ENCODE assay signal across 10 cellular contexts in genomic region chr11:116925050-116925449, GRCh38.
DNase-seq lines count a peak whose midpoint lies in the region; ATAC-seq lines count a peak whose summit lies in the region.
"Had no signal": no experiment of that assay in that cellular context is flagged by ENCODE, and none has a peak within 500 bp of the region (broad histone marks: within the 10 kb centered on the region; RNA-seq: fewer than 3 reads in every experiment).

No MANE protein-coding gene starts in this region.

- H3K27me3 Mint-ChIP-seq in activated CD8-positive, alpha-beta memory T cell treated with anti-CD3 and anti-CD28 coated beads, Interleukin-2, amount 10 ng/mL, durations not matched to agents 7 days and 5 days, result no peaks in the 10 kb centered on the region
- H3K27me3 Mint-ChIP-seq in activated naive CD8-positive, alpha-beta T cell treated with anti-CD3 and anti-CD28 coated beads, Interleukin-2, amount 50 U/mL, for 24 hours, result no peaks in the 10 kb centered on the region
- no peaks in the 10 kb centered on the region for H3K27me3 Mint-ChIP-seq in stimulated activated naive B cell treated with anti-CD40 and anti-IgM and Interleukin-4, amounts not matched to agents 10 μg/mL and 1 μg/mL and 100 μg/mL, for 72 hours
- H3K27me3 Mint-ChIP-seq: type B pancreatic cell had no signal

- H3K9me3 ChIP-seq in aorta (ENCODE audit: control insufficient read depth, low read length), result no peaks in the 10 kb centered on the region

- 94% methylated on average over 8 of the region's 8 CpGs for WGBS in aorta, 2 donors

- peaks cover 0 to 4% of the 10 kb centered on the region in 2 donors for H3K36me3 ChIP-seq in aorta (ENCODE audit: control insufficient read depth in 1 of 2, insufficient read depth in 2 of 2, low read length in 1 of 2)

- H3K4me1 Mint-ChIP-seq in activated CD8-positive, alpha-beta memory T cell treated with anti-CD3 and anti-CD28 coated beads, Interleukin-2, amount 10 ng/mL, durations not matched to agents 7 days and 5 days, result peaks cover 55% of the 10 kb centered on the region
- H3K4me1 Mint-ChIP-seq in activated naive CD8-positive, alpha-beta T cell treated with anti-CD3 and anti-CD28 coated beads, Interleukin-2, amount 50 U/mL, for 24 hours, result peaks cover 62% of the 10 kb centered on the region
- H3K4me1 Mint-ChIP-seq in stimulated activated naive B cell treated with anti-CD40 and anti-IgM and Interleukin-4, amounts not matched to agents 10 μg/mL and 1 μg/mL and 100 μg/mL, for 72 hours, result peaks cover 33 to 56% of the 10 kb centered on the region in 2 donors

- peak overlapping the region; percentile 33 for H3K4me3 Mint-ChIP-seq in activated CD8-positive, alpha-beta memory T cell treated with anti-CD3 and anti-CD28 coated beads, Interleukin-2, amount 10 ng/mL, durations not matched to agents 7 days and 5 days
- H3K4me3 Mint-ChIP-seq in activated naive CD8-positive, alpha-beta T cell treated with anti-CD3 and anti-CD28 coated beads, Interleukin-2, amount 50 U/mL, for 24 hours, result peak overlapping the region; percentile 37
- H3K4me3 Mint-ChIP-seq in stimulated activated naive B cell treated with anti-CD40 and anti-IgM and Interleukin-4, amounts not matched to agents 10 μg/mL and 1 μg/mL and 100 μg/mL, for 72 hours, result peak overlapping the region; percentile 74 to 79
- H3K4me3 Mint-ChIP-seq: nephron, type B pancreatic cell had no signal

- H3K4me3 ChIP-seq in aorta (ENCODE audit: low read length in 2 of 2), result no peak overlapping the region

- H3K27me3 ChIP-seq in aorta (ENCODE audit: control insufficient read depth in 1 of 2, insufficient read depth in 2 of 2, low read length in 1 of 2), result no peaks in the 10 kb centered on the region

- H3K4me1 ChIP-seq in aorta (ENCODE audit: control insufficient read depth in 1 of 2, insufficient read depth in 2 of 2, low read length in 2 of 2), result no peaks in the 10 kb centered on the region

- H3K9me3 Mint-ChIP-seq in activated CD8-positive, alpha-beta memory T cell treated with anti-CD3 and anti-CD28 coated beads, Interleukin-2, amount 10 ng/mL, durations not matched to agents 7 days and 5 days (ENCODE audit: low read depth), result no peaks in the 10 kb centered on the region
- H3K9me3 Mint-ChIP-seq in activated naive CD8-positive, alpha-beta T cell treated with anti-CD3 and anti-CD28 coated beads, Interleukin-2, amount 50 U/mL, for 24 hours, result no peaks in the 10 kb centered on the region
- no peaks in the 10 kb centered on the region for H3K9me3 Mint-ChIP-seq in stimulated activated naive B cell treated with anti-CD40 and anti-IgM and Interleukin-4, amounts not matched to agents 10 μg/mL and 1 μg/mL and 100 μg/mL, for 72 hours
- H3K9me3 Mint-ChIP-seq: nephron, type B pancreatic cell had no signal

- peaks cover 21% of the 10 kb centered on the region for H3K36me3 Mint-ChIP-seq in activated CD8-positive, alpha-beta memory T cell treated with anti-CD3 and anti-CD28 coated beads, Interleukin-2, amount 10 ng/mL, durations not matched to agents 7 days and 5 days
- peaks cover 21% of the 10 kb centered on the region for H3K36me3 Mint-ChIP-seq in activated naive CD8-positive, alpha-beta T cell treated with anti-CD3 and anti-CD28 coated beads, Interleukin-2, amount 50 U/mL, for 24 hours (ENCODE audit: low read depth)
- peaks cover 18 to 27% of the 10 kb centered on the region in 2 donors for H3K36me3 Mint-ChIP-seq in stimulated activated naive B cell treated with anti-CD40 and anti-IgM and Interleukin-4, amounts not matched to agents 10 μg/mL and 1 μg/mL and 100 μg/mL, for 72 hours

- peak overlapping the region; percentile 94 for H3K27ac Mint-ChIP-seq in activated CD8-positive, alpha-beta memory T cell treated with anti-CD3 and anti-CD28 coated beads, Interleukin-2, amount 10 ng/mL, durations not matched to agents 7 days and 5 days
- peak overlapping the region; percentile 86 for H3K27ac Mint-ChIP-seq in activated naive CD8-positive, alpha-beta T cell treated with anti-CD3 and anti-CD28 coated beads, Interleukin-2, amount 50 U/mL, for 24 hours
- H3K27ac Mint-ChIP-seq in stimulated activated naive B cell treated with anti-CD40 and anti-IgM and Interleukin-4, amounts not matched to agents 10 μg/mL and 1 μg/mL and 100 μg/mL, for 72 hours, result peak overlapping the region; percentile 94
- H3K27ac Mint-ChIP-seq: type B pancreatic cell had no signal

- intact Hi-C loops in aorta (cut with DNase I), result no loop called here

- CTCF ChIA-PET in activated CD8-positive, alpha-beta memory T cell treated with anti-CD3 and anti-CD28 coated beads, Interleukin-2, amount 10 ng/mL, durations not matched to agents 7 days and 5 days (lab: Charles Lee), result interaction anchor here (1.0 to 1.7 kb wide), 6 partner anchors 8 to 179 kb away, joined by 3 to 8 read pairs (median 3); no protein-coding TSS in a partner anchor

- H3K27ac ChIP-seq in aorta (ENCODE audit: low read depth in 1 of 2, low read length in 2 of 2), result no peak overlapping the region

- DNase-seq in activated CD8-positive, alpha-beta memory T cell treated with anti-CD3 and anti-CD28 coated beads, Interleukin-2, amount 10 ng/mL, durations not matched to agents 7 days and 5 days, result peak; percentile 59
- no peak for DNase-seq in activated CD8-positive, alpha-beta memory T cell treated with anti-CD3 and anti-CD28 coated beads, Interleukin-2, amount 50 U/mL, for 48 hours
- DNase-seq in NAMALWA (ENCODE audit: low spot score) (peak; percentile 64), aorta (no peak), pons (ENCODE audit: low spot score) (no peak), NCI-H1105 treated with DMSO at 0.1 percent for 48 hours (lab: John Stamatoyannopoulos, UW) (no peak)
- no peak for DNase-seq in activated naive CD8-positive, alpha-beta T cell treated with anti-CD3 and anti-CD28 coated beads, Interleukin-2, amount 50 U/mL, for 24 hours
- DNase-seq in stimulated activated naive B cell treated with anti-CD40 and anti-IgM and Interleukin-4, amounts not matched to agents 10 μg/mL and 1 μg/mL and 100 μg/mL, for 72 hours, result peak; percentile 21

- peak; percentile 50 for ATAC-seq in activated CD8-positive, alpha-beta memory T cell treated with anti-CD3 and anti-CD28 coated beads, Interleukin-2, amount 10 ng/mL, durations not matched to agents 7 days and 5 days
- ATAC-seq in activated naive CD8-positive, alpha-beta T cell treated with anti-CD3 and anti-CD28 coated beads, Interleukin-2, amount 50 U/mL, for 24 hours, result no peak
- peak; percentile 46 to 56 for ATAC-seq in stimulated activated naive B cell treated with anti-CD40 and anti-IgM and Interleukin-4, amounts not matched to agents 10 μg/mL and 1 μg/mL and 100 μg/mL, for 72 hours (replicated peaks)
- no peak for ATAC-seq in aorta (ENCODE audit: low FRiP score)

Comparison
In these comparisons a context has a peak if more than half of its experiments do, and no peak if none do; other contexts are left out.
1. DNase-seq: peak in activated CD8-positive, alpha-beta memory T cell treated with anti-CD3 and anti-CD28 coated beads, Interleukin-2, amount 10 ng/mL, durations not matched to agents 7 days and 5 days (single experiment), NAMALWA (single experiment) and stimulated activated naive B cell treated with anti-CD40 and anti-IgM and Interleukin-4, amounts not matched to agents 10 μg/mL and 1 μg/mL and 100 μg/mL, for 72 hours (single experiment); none in activated CD8-positive, alpha-beta memory T cell treated with anti-CD3 and anti-CD28 coated beads, Interleukin-2, amount 50 U/mL, for 48 hours (single experiment), activated naive CD8-positive, alpha-beta T cell treated with anti-CD3 and anti-CD28 coated beads, Interleukin-2, amount 50 U/mL, for 24 hours (single experiment), aorta (0 of 2), pons (single experiment) and NCI-H1105 treated with DMSO at 0.1 percent for 48 hours (single experiment).
2. ATAC-seq: peak in activated CD8-positive, alpha-beta memory T cell treated with anti-CD3 and anti-CD28 coated beads, Interleukin-2, amount 10 ng/mL, durations not matched to agents 7 days and 5 days (single experiment) and stimulated activated naive B cell treated with anti-CD40 and anti-IgM and Interleukin-4, amounts not matched to agents 10 μg/mL and 1 μg/mL and 100 μg/mL, for 72 hours (2 of 2); none in activated naive CD8-positive, alpha-beta T cell treated with anti-CD3 and anti-CD28 coated beads, Interleukin-2, amount 50 U/mL, for 24 hours (single experiment) and aorta (single experiment).
3. Peak in every context shown above with its lines, with median percentiles within 50 percentile points of each other: H3K27ac Mint-ChIP-seq and H3K4me3 Mint-ChIP-seq.